In genomic region chr21:33962290-33962689, GRCh38 we compare ENCODE assay signal across 1 cellular context.
TF ChIP-seq lines count a peak whose summit lies in the region.

No MANE protein-coding gene starts in this region.

TF ChIP-seq in IMR-90, 13 proteins besides CTCF, POLR2A, EP300 and RAD21:
- TF ChIP-seq SMC3 (IDR thresholded peaks at IDR 0.05; ENCODE audit: low read depth, low read length) = no peak
